Comparison of ENCODE assay signal across 8 cellular contexts in genomic region chr7:155490697-155491628, GRCh38. TPM values are rescaled to one million over a fixed set of nuclear protein-coding genes. Genes with fewer than 3 reads are reported as not detected.
A peak's percentile ranks its signal among the peaks of the same experiment; 100 is the strongest.
DNase-seq lines count a peak whose midpoint lies in the region; ATAC-seq and TF ChIP-seq lines count a peak whose summit lies in the region.

No MANE protein-coding gene starts in this region.

- intact Hi-C loops in activated CD4-positive, alpha-beta T cell treated with anti-CD3 and anti-CD28 coated beads, Interleukin-2, amount 10 ng/mL, durations not matched to agents 24 days and 14 days (cut with micrococcal nuclease): no loop called here

- H3K79me2 ChIP-seq in osteoblast (ENCODE audit: insufficient read depth, low read length): no peaks in the 10 kb centered on the region

- peak overlapping the region; percentile 73 for H3K4me3 Mint-ChIP-seq in activated CD4-positive, alpha-beta T cell treated with anti-CD3 and anti-CD28 coated beads, Interleukin-2, amount 10 ng/mL, durations not matched to agents 24 days and 14 days

- TF ChIP-seq CTCF in foreskin keratinocyte (conservative IDR thresholded peaks at IDR 0.05) (no peak), osteoblast (IDR thresholded peaks at IDR 0.05; ENCODE audit: extremely low read depth, low read depth, low read length) (no peak)

- H3K4me1 ChIP-seq in foreskin keratinocyte: no peaks in the 10 kb centered on the region
- peaks cover 6% of the 10 kb centered on the region for H3K4me1 ChIP-seq in osteoblast (ENCODE audit: insufficient read depth, low read length)

- H3K9me3 ChIP-seq in osteoblast (ENCODE audit: low read depth, low read length): no peaks in the 10 kb centered on the region

- ATAC-seq in HG02763 (IDR thresholded peaks at IDR 0.05; ENCODE audit: unreplicated experiment) (peak; percentile 80), foreskin keratinocyte (peak; percentile 35)

- peaks cover 18% of the 10 kb centered on the region for H3K27me3 ChIP-seq in foreskin keratinocyte
- H3K27me3 ChIP-seq in osteoblast (ENCODE audit: insufficient read depth, low read length): no peaks in the 10 kb centered on the region

- H3K9me3 Mint-ChIP-seq in activated CD4-positive, alpha-beta T cell treated with anti-CD3 and anti-CD28 coated beads, Interleukin-2, amount 10 ng/mL, durations not matched to agents 24 days and 14 days: peaks cover 4% of the 10 kb centered on the region

- no peaks in the 10 kb centered on the region for H4K20me1 ChIP-seq in osteoblast (ENCODE audit: insufficient read depth, low read length)

- H2AFZ ChIP-seq in osteoblast (ENCODE audit: low read length): peak overlapping the region; percentile 58

- peak overlapping the region; percentile 69 for H3K4me2 ChIP-seq in osteoblast (ENCODE audit: insufficient read depth, low read length)

- H3K36me3 Mint-ChIP-seq in activated CD4-positive, alpha-beta T cell treated with anti-CD3 and anti-CD28 coated beads, Interleukin-2, amount 10 ng/mL, durations not matched to agents 24 days and 14 days (ENCODE audit: low read depth): peaks cover 1% of the 10 kb centered on the region

- peak overlapping the region; percentile 67 for H3K27ac Mint-ChIP-seq in activated CD4-positive, alpha-beta T cell treated with anti-CD3 and anti-CD28 coated beads, Interleukin-2, amount 10 ng/mL, durations not matched to agents 24 days and 14 days

- H3K27ac ChIP-seq in foreskin keratinocyte (no peak overlapping the region), osteoblast (ENCODE audit: low read depth, low read length) (no peak overlapping the region)

- H3K36me3 ChIP-seq in osteoblast (ENCODE audit: insufficient read depth, low read length): no peaks in the 10 kb centered on the region

- peak overlapping the region; percentile 54 for H3K4me3 ChIP-seq in osteoblast (ENCODE audit: insufficient read depth, low read length)

- peak; percentile 79 for DNase-seq in activated CD4-positive, alpha-beta T cell treated with anti-CD3 and anti-CD28 coated beads, Interleukin-2, amount 10 ng/mL, durations not matched to agents 24 days and 14 days
- DNase-seq in activated CD4-positive, alpha-beta T cell treated with anti-CD3 and anti-CD28 coated beads for 1 hour: no peak
- DNase-seq in SW480 (ENCODE audit: low spot score) (peak; percentile 82), foreskin keratinocyte (no peak), osteoblast (ENCODE audit: insufficient read length, low spot score, missing footprints) (peak; percentile 91), NCI-H1417 treated with DMSO at 0.1 percent for 48 hours (lab: John Stamatoyannopoulos, UW) (no peak), COLO668 (lab: John Stamatoyannopoulos, UW; ENCODE audit: unreplicated experiment) (no peak)

- peaks cover 16% of the 10 kb centered on the region for H3K4me1 Mint-ChIP-seq in activated CD4-positive, alpha-beta T cell treated with anti-CD3 and anti-CD28 coated beads, Interleukin-2, amount 10 ng/mL, durations not matched to agents 24 days and 14 days

- H3K27me3 Mint-ChIP-seq in activated CD4-positive, alpha-beta T cell treated with anti-CD3 and anti-CD28 coated beads, Interleukin-2, amount 10 ng/mL, durations not matched to agents 24 days and 14 days: peaks cover 25% of the 10 kb centered on the region

RNA-seq across cellular contexts. Expression of gene EN2, which starts 33.0 kb away (rescaled TPM):
- not detected in 2 replicates for total RNA-seq in activated CD4-positive, alpha-beta T cell treated with anti-CD3 and anti-CD28 coated beads, Interleukin-2, amount 10 ng/mL, durations not matched to agents 24 days and 14 days
- total RNA-seq in foreskin keratinocyte (not detected in 2 replicates), osteoblast (under 0.01 TPM in 1 of 2 replicates, not detected in the other)
- not detected in 2 replicates for polyA plus RNA-seq in foreskin keratinocyte

RNA-seq across cellular contexts. Expression of gene CNPY1, which starts 55.4 kb away (rescaled TPM):
- total RNA-seq in activated CD4-positive, alpha-beta T cell treated with anti-CD3 and anti-CD28 coated beads, Interleukin-2, amount 10 ng/mL, durations not matched to agents 24 days and 14 days: not detected in 2 replicates
- not detected in 2 replicates for total RNA-seq in foreskin keratinocyte
- polyA plus RNA-seq in foreskin keratinocyte: not detected in 2 replicates
- not detected in 2 replicates for total RNA-seq in osteoblast

Comparison
In these comparisons a context has a peak if more than half of its experiments do, and no peak if none do; other contexts are left out.
1. DNase-seq: peak in activated CD4-positive, alpha-beta T cell treated with anti-CD3 and anti-CD28 coated beads, Interleukin-2, amount 10 ng/mL, durations not matched to agents 24 days and 14 days (single experiment), SW480 (single experiment) and osteoblast (single experiment); none in activated CD4-positive, alpha-beta T cell treated with anti-CD3 and anti-CD28 coated beads for 1 hour (single experiment), foreskin keratinocyte (0 of 2), NCI-H1417 treated with DMSO at 0.1 percent for 48 hours (single experiment) and COLO668 (single experiment).